In the genomic region with DNA sequence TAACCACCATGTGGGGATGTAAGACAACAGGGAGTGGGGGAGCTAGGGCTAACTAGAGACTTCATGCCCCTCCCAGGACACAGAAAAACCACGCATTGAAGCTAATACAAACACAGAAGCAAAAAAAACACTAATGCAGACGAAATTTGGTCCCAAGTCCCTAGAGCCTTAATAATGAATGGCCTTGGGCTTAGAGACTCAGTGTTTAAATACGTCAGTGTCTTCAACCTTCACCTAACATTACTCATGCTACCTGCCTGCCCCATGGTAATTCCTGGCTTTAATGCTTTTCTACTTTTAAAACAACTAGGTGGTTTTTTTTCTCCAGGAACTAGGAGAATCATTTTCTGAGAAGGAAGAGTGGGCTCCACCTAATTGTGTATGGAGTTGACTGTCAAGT, we compare ENCODE assay signal across 9 cellular contexts.
"Had no signal": no experiment of that assay in that cellular context is flagged by ENCODE, and none has a peak within 500 bp of the region (broad histone marks: within the 10 kb centered on the region; RNA-seq: fewer than 3 reads in every experiment).

No MANE protein-coding gene starts in this region.

- H3K9me3 ChIP-seq: HAP-1 had no signal

- H3K36me3 ChIP-seq: HAP-1 had no signal

- H2AFZ ChIP-seq: GM23248 had no signal

- ATAC-seq: HCT116, HepG2 had no signal

- H3K27ac Mint-ChIP-seq: HFFc6, IgD-negative memory B cell had no signal

- H3K4me3 Mint-ChIP-seq: HFFc6, IgD-negative memory B cell had no signal

- H3K36me3 Mint-ChIP-seq: IgD-negative memory B cell had no signal

- H3K27me3 Mint-ChIP-seq: IgD-negative memory B cell had no signal

- H3K4me1 ChIP-seq: HAP-1 had no signal

- H3K27ac ChIP-seq: GM23248, HL-60 had no signal

- DNase-seq: GM23248, GOT3, H7, HFFc6 had no signal

- H3K4me3 ChIP-seq: GM23248, HAP-1 had no signal
